In the genomic region with DNA sequence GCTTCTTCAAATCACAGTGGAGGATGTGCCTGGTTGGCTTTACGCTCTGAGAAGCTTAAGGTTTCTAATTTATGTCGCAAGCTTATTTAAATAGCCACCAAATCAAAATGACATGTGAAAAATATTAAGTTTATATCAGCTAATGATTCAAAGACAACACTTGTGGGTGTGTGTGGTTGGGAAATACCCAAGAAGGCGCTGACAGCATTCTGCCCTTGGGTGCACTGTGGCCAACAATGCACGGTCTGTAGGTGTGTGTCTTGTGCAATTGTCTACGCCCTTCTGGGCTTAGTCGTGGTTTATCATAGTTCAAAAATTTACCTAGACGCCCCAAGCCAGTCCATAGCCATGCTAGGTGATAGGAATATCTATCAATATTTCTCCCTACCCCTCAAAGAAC, we compare ENCODE assay signal across 8 cellular contexts.
DNase-seq lines count a peak whose midpoint lies in the region; ATAC-seq and TF ChIP-seq lines count a peak whose summit lies in the region.

No MANE protein-coding gene starts in this region.

- DNase-seq in activated CD4-positive, alpha-beta T cell treated with anti-CD3 and anti-CD28 coated beads for 48 hours, result peak; percentile 23
- no peak for DNase-seq in activated CD4-positive, alpha-beta T cell treated with anti-CD3 and anti-CD28 coated beads, Interleukin-2, amount 50 U/mL, for 1 hour
- DNase-seq in RWPE1 (ENCODE audit: low spot score), result peak; percentile 89
- DNase-seq in stimulated activated CD8-positive, alpha-beta memory T cell treated with anti-CD3 and anti-CD28 coated beads, Interleukin-15, amount 100 ng/mL, for 48 hours (ENCODE audit: low read depth in 2 of 2), result peak; percentile 4 to 16
- DNase-seq in esophagus muscularis mucosa (ENCODE audit: extremely low spot score), result no peak
- DNase-seq in DMS79 (lab: John Stamatoyannopoulos, UW), result no peak

- no peak for TF ChIP-seq CTCF in RWPE1 (conservative IDR thresholded peaks at IDR 0.05; ENCODE audit: low read depth)
- TF ChIP-seq CTCF in esophagus muscularis mucosa (IDR thresholded peaks at IDR 0.05), result no peak

- H3K9me3 ChIP-seq in esophagus muscularis mucosa, result no peaks in the 10 kb centered on the region

- peaks cover 0 to 4% (median 0%) of the 10 kb centered on the region in 4 donors for H3K36me3 ChIP-seq in esophagus muscularis mucosa

- POLR2A ChIA-PET in RWPE1 (lab: Yijun Ruan, JAX; ENCODE audit: low non-redundant PET), result no interaction called here

- WGBS in esophagus muscularis mucosa, result 91% methylated on average over 7 of the region's 7 CpGs

- intact Hi-C loops in esophagus muscularis mucosa (cut with DNase I), result no loop called here

- no peak for TF ChIP-seq EP300 in esophagus muscularis mucosa (IDR thresholded peaks at IDR 0.05)

- TF ChIP-seq POLR2A in esophagus muscularis mucosa (IDR thresholded peaks at IDR 0.05; ENCODE audit: low read depth), result no peak

- ATAC-seq in HG02798 (IDR thresholded peaks at IDR 0.05; ENCODE audit: poor library complexity, unreplicated experiment) (peak; percentile 97), GM21526 (IDR thresholded peaks at IDR 0.05; ENCODE audit: low FRiP score, unreplicated experiment) (no peak)

- CTCF ChIA-PET in RWPE1 (lab: Yijun Ruan, JAX), result no interaction called here

- H3K27ac ChIP-seq in RWPE1 (peak overlapping the region; percentile 54; the same call in 1 of the 2 replicates), esophagus muscularis mucosa (replicated peaks in 1 of 4) (no peak overlapping the region)

- H3K27me3 ChIP-seq in esophagus muscularis mucosa, result no peaks in the 10 kb centered on the region

- H3K4me3 ChIP-seq in esophagus muscularis mucosa, result no peak overlapping the region

- no peaks in the 10 kb centered on the region for H3K4me1 ChIP-seq in esophagus muscularis mucosa

Comparison
In these comparisons a context has a peak if more than half of its experiments do, and no peak if none do; other contexts are left out.
1. DNase-seq: peak in activated CD4-positive, alpha-beta T cell treated with anti-CD3 and anti-CD28 coated beads for 48 hours (single experiment), RWPE1 (single experiment) and stimulated activated CD8-positive, alpha-beta memory T cell treated with anti-CD3 and anti-CD28 coated beads, Interleukin-15, amount 100 ng/mL, for 48 hours (2 of 2); none in activated CD4-positive, alpha-beta T cell treated with anti-CD3 and anti-CD28 coated beads, Interleukin-2, amount 50 U/mL, for 1 hour (single experiment), esophagus muscularis mucosa (single experiment) and DMS79 (single experiment).